19 cellular contexts compared by ENCODE assay signal in genomic region chr11:12748561-12748960, GRCh38.
DNase-seq lines count a peak whose midpoint lies in the region; TF ChIP-seq lines count a peak whose summit lies in the region.
"Had no signal": no experiment of that assay in that cellular context is flagged by ENCODE, and none has a peak within 500 bp of the region (broad histone marks: within the 10 kb centered on the region; RNA-seq: fewer than 3 reads in every experiment).

No MANE protein-coding gene starts in this region.

- CTCF ChIA-PET in RWPE1 (lab: Yijun Ruan, JAX): interaction anchor here (0.7 kb wide), 1 partner anchor 140 kb away, joined by 7 read pairs; no protein-coding TSS in a partner anchor

- H3K23ac ChIP-seq in mesendoderm (ENCODE audit: low read length) (no peak overlapping the region), trophoblast cell (ENCODE audit: low read length) (no peak overlapping the region)

- H3K14ac ChIP-seq in trophoblast cell (ENCODE audit: low read length): no peak overlapping the region

- H3K9ac ChIP-seq in mesendoderm (ENCODE audit: low read length): no peak overlapping the region
- no peak overlapping the region for H3K9ac ChIP-seq in trophoblast cell (ENCODE audit: low read length)
- H3K9ac ChIP-seq: BLaER1 had no signal

- no peak overlapping the region for H3K4me3 ChIP-seq in mesendoderm (ENCODE audit: low read length)
- H3K4me3 ChIP-seq in trophoblast cell (ENCODE audit: low read depth, low read length): no peak overlapping the region
- H3K4me3 ChIP-seq: BLaER1, HAP-1, SK-N-MC had no signal

- DNase-seq in RWPE1 (ENCODE audit: low spot score) (no peak), mesendoderm (no peak), trophoblast cell (no peak), NCI-H2029 (lab: John Stamatoyannopoulos, UW) (no peak), GM03348 (ENCODE audit: low spot score) (no peak), NOMO-1 treated with dmso at 0.1 percent for 144 hours (lab: John Stamatoyannopoulos, UW; ENCODE audit: unreplicated experiment) (no peak)
- no peak for DNase-seq in activated naive CD4-positive, alpha-beta T cell (lab: John Stamatoyannopoulos, UW)
- DNase-seq: CD4-positive, CD25-positive, alpha-beta regulatory T cell; DMS53; HFFc6; KBM-7; NCI-H146; NCI-H2029 treated with DMSO at 0.1 percent for 48 hours; NCI-H510A; NCI-H69; SHP77 treated with DMSO at 0.1 percent for 48 hours had no signal

- TF ChIP-seq CTCF in RWPE1 (conservative IDR thresholded peaks at IDR 0.05; ENCODE audit: low read depth): no peak

- H2BK120ac ChIP-seq in mesendoderm (ENCODE audit: low read depth, low read length): no peak overlapping the region
- no peak overlapping the region for H2BK120ac ChIP-seq in trophoblast cell (ENCODE audit: insufficient read depth, low read length, poor library complexity)

- H3K79me2 ChIP-seq in mesendoderm (ENCODE audit: control insufficient read depth, insufficient read depth, low read length) (peaks cover 76% of the 10 kb centered on the region), trophoblast cell (ENCODE audit: control insufficient read depth, insufficient read depth, low read length, poor library complexity) (peaks cover 40% of the 10 kb centered on the region)

- H3K56ac ChIP-seq in mesendoderm (ENCODE audit: low read length): no peak overlapping the region

- H4K12ac ChIP-seq in trophoblast cell (ENCODE audit: low read depth, low read length): no peak overlapping the region

- H3K18ac ChIP-seq in mesendoderm (ENCODE audit: low read length) (peak overlapping the region; percentile 33), trophoblast cell (ENCODE audit: low read length) (no peak overlapping the region)

- no peak overlapping the region for H2AFZ ChIP-seq in trophoblast cell (ENCODE audit: insufficient read depth, low read length, poor library complexity)

- WGBS in mesendoderm (ENCODE audit: extremely low coverage, insufficient coverage, low lambda C conversion rate): no CpG with 5 or more reads among the region's 7 CpGs
- WGBS in trophoblast cell (ENCODE audit: extremely low coverage, insufficient coverage, insufficient read length): no CpG with 5 or more reads among the region's 7 CpGs

- no peak overlapping the region for H4K8ac ChIP-seq in mesendoderm (ENCODE audit: low read depth, low read length)
- no peak overlapping the region for H4K8ac ChIP-seq in trophoblast cell (ENCODE audit: low read depth, low read length)

- no peak overlapping the region for H4K91ac ChIP-seq in trophoblast cell (ENCODE audit: low read depth, low read length)

- H3K27me3 ChIP-seq in mesendoderm (ENCODE audit: insufficient read depth, low read length, poor library complexity) (no peaks in the 10 kb centered on the region), trophoblast cell (ENCODE audit: insufficient read depth, low read length) (no peaks in the 10 kb centered on the region)
- H3K27me3 ChIP-seq: BLaER1 had no signal

- H3K4me1 ChIP-seq in mesendoderm (ENCODE audit: control insufficient read depth, low read depth, low read length) (peaks cover 15% of the 10 kb centered on the region), trophoblast cell (ENCODE audit: control insufficient read depth in 1 of 2, insufficient read depth in 2 of 2, low read length in 2 of 2) (peaks cover 19 to 23% of the 10 kb centered on the region in 2 experiments)

- no peaks in the 10 kb centered on the region for H3K9me3 ChIP-seq in trophoblast cell (ENCODE audit: insufficient read depth, low read depth, low read length)
- H3K9me3 ChIP-seq: BLaER1, HAP-1 had no signal

- H3K4me2 ChIP-seq in mesendoderm (ENCODE audit: low read length) (no peak overlapping the region), trophoblast cell (ENCODE audit: low read length) (no peak overlapping the region)
- H3K4me2 ChIP-seq: BLaER1 had no signal

- no peak overlapping the region for H2AK5ac ChIP-seq in mesendoderm (ENCODE audit: low read length)
- H2AK5ac ChIP-seq in trophoblast cell (ENCODE audit: low read length): no peak overlapping the region

- H2BK12ac ChIP-seq in trophoblast cell (ENCODE audit: low read length): no peak overlapping the region

- POLR2A ChIA-PET in RWPE1 (lab: Yijun Ruan, JAX; ENCODE audit: low non-redundant PET): no interaction called here

- H2BK15ac ChIP-seq in mesendoderm (replicated peaks; ENCODE audit: low read depth): no peak overlapping the region

- no peak overlapping the region for H4K5ac ChIP-seq in mesendoderm (ENCODE audit: low read length)

- H3K27ac ChIP-seq in RWPE1 (peak overlapping the region; percentile 52; the same call in 1 of the 2 replicates), mesendoderm (ENCODE audit: low read depth, low read length) (no peak overlapping the region), trophoblast cell (ENCODE audit: low read depth, low read length) (no peak overlapping the region)
- H3K27ac ChIP-seq: BLaER1, SK-N-MC had no signal

- H3K36me3 ChIP-seq in mesendoderm (ENCODE audit: control insufficient read depth, insufficient read depth, low read length) (no peaks in the 10 kb centered on the region), trophoblast cell (ENCODE audit: control insufficient read depth in 1 of 2, insufficient read depth in 2 of 2, low read length in 2 of 2) (peaks cover 0 to 2% of the 10 kb centered on the region in 2 experiments)
- H3K36me3 ChIP-seq: BLaER1, HAP-1 had no signal

- peaks cover 26% of the 10 kb centered on the region for H3K79me1 ChIP-seq in mesendoderm (ENCODE audit: low read length)
- H3K79me1 ChIP-seq in trophoblast cell (ENCODE audit: low read length): peaks cover 3% of the 10 kb centered on the region

- no peak overlapping the region for H2BK5ac ChIP-seq in mesendoderm (ENCODE audit: low read length)
- no peak overlapping the region for H2BK5ac ChIP-seq in trophoblast cell (ENCODE audit: low read depth, low read length, poor library complexity)

- H3K4ac ChIP-seq in mesendoderm (ENCODE audit: low read depth, low read length) (no peak overlapping the region), trophoblast cell (ENCODE audit: low read depth, low read length) (peak overlapping the region; percentile 97)
